4 cellular contexts compared by ENCODE assay signal in genomic region chr6:143868808-143869207, GRCh38. TPM values are rescaled to one million over a fixed set of nuclear protein-coding genes. Genes with fewer than 3 reads are reported as not detected.
"Had no signal": no experiment of that assay in that cellular context is flagged by ENCODE, and none has a peak within 500 bp of the region (broad histone marks: within the 10 kb centered on the region; RNA-seq: fewer than 3 reads in every experiment).

No MANE protein-coding gene starts in this region.

RNA-seq across cellular contexts. Expression of gene ZC2HC1B, which starts 4.5 kb away (rescaled TPM):
- total RNA-seq: HT-29, HT1080, IMR-90 had no signal
- polyA plus RNA-seq: IgD-negative memory B cell, IMR-90 had no signal
